8 cellular contexts compared by ENCODE assay signal in genomic region chr14:24429395-24430142, GRCh38. TPM values are rescaled to one million over a fixed set of nuclear protein-coding genes. Genes with fewer than 3 reads are reported as not detected.
DNase-seq lines count a peak whose midpoint lies in the region; ATAC-seq and TF ChIP-seq lines count a peak whose summit lies in the region.

Gene CBLN3 (minus strand): TSS chr14:24429668. CDS start chr14:24429054, 614 bp downstream.
Gene KHNYN (plus strand): TSS chr14:24429954. CDS start chr14:24430731, 777 bp downstream.

- H3K4me3 Mint-ChIP-seq in activated naive CD4-positive, alpha-beta T cell treated with anti-CD3 and anti-CD28 coated beads for 36 hours, result peak within 1 kb of the TSS; percentile 95

- in situ Hi-C loops in G401 (cut with HindIII; ENCODE audit: low sequenced_read_pairs) (no loop called here), SK-MEL-5 (cut with HindIII; ENCODE audit: low pct_unique_long_range_greater_than_20kb, low sequenced_read_pairs) (loop anchor here (10.0 kb wide), 1 partner anchor 95 kb away; the partner anchor contains the start of genes ADCY4 and RIPK3)

- H3K36me3 Mint-ChIP-seq in activated naive CD4-positive, alpha-beta T cell treated with anti-CD3 and anti-CD28 coated beads for 36 hours (ENCODE audit: low read depth), result peaks cover 15% of the 10 kb centered on the region

- intact Hi-C loops in activated naive CD4-positive, alpha-beta T cell treated with anti-CD3 and anti-CD28 coated beads for 36 hours (cut with micrococcal nuclease), result loop anchor here (1.0 to 2.0 kb wide), 4 partner anchors 31 to 288 kb away; partner anchors contain the start of genes EMC9, GMPR2, NEDD8 and NYNRIN

- peaks cover 52% of the 10 kb centered on the region for H3K4me1 Mint-ChIP-seq in activated naive CD4-positive, alpha-beta T cell treated with anti-CD3 and anti-CD28 coated beads for 36 hours (ENCODE audit: low read depth)

- DNase-seq in G401 (ENCODE audit: low spot score) (peak; percentile 89), GOT3 (lab: John Stamatoyannopoulos, UW) (peak; percentile 49), Kasumi-1 (lab: John Stamatoyannopoulos, UW) (peak; percentile 85 to 89), SK-MEL-5 (ENCODE audit: low read depth, low spot score) (peak; percentile 85), globus pallidus (ENCODE audit: low spot score) (peak; percentile 86), omental fat pad (ENCODE audit: low spot score) (peak; percentile 56)
- DNase-seq in activated naive CD4-positive, alpha-beta T cell treated with anti-CD3 and anti-CD28 coated beads for 36 hours, result peak; percentile 92

- no peaks in the 10 kb centered on the region for H3K27me3 Mint-ChIP-seq in activated naive CD4-positive, alpha-beta T cell treated with anti-CD3 and anti-CD28 coated beads for 36 hours (ENCODE audit: low read depth)

- CTCF ChIA-PET in activated naive CD4-positive, alpha-beta T cell treated with anti-CD3 and anti-CD28 coated beads for 36 hours (lab: Charles Lee), result interaction anchor here (0.9 to 18.0 kb wide), 6 partner anchors 12 to 155 kb away, joined by 4 to 617 read pairs (median 40); partner anchors contain the start of genes ADCY4, CIDEB, RIPK3 and SDR39U1

- H3K9me3 Mint-ChIP-seq in activated naive CD4-positive, alpha-beta T cell treated with anti-CD3 and anti-CD28 coated beads for 36 hours, result no peaks in the 10 kb centered on the region

- no peak for TF ChIP-seq CTCF in omental fat pad (IDR thresholded peaks at IDR 0.05)

- peak within 1 kb of the TSS; percentile 92 for H3K27ac ChIP-seq in temporal lobe (ENCODE audit: low read depth, low read length)

- peak within 1 kb of the TSS; percentile 97 for H3K27ac Mint-ChIP-seq in activated naive CD4-positive, alpha-beta T cell treated with anti-CD3 and anti-CD28 coated beads for 36 hours

- peak; percentile 88 for ATAC-seq in omental fat pad (ENCODE audit: low FRiP score)

RNA-seq across cellular contexts. Expression of gene CBLN3, which starts in this region (rescaled TPM):
- 0.25 and 0.88 TPM in 2 replicates for total RNA-seq in G401 (2014; rRNA removed; shearing (Covaris generic))
- 0.11 and 0.24 TPM in 2 replicates for total RNA-seq in SK-MEL-5 (2014; rRNA removed; shearing (Covaris generic))
- polyA plus RNA-seq in SK-MEL-5 (2015; cell fraction: cytosol; rRNA removed), result 0.15 and 0.38 TPM in 2 replicates
- 0.20 and 1.1 TPM in 2 replicates for polyA plus RNA-seq in SK-MEL-5 (2015; cell fraction: nucleus; rRNA removed)
- 1 to 10 TPM; 7.7 to 8.6 TPM for total RNA-seq in activated naive CD4-positive, alpha-beta T cell treated with anti-CD3 and anti-CD28 coated beads for 36 hours
- 1 to 10 TPM; 1.2 to 4.4 (median 2.8) TPM for total RNA-seq in omental fat pad
- 0.25 TPM for total RNA-seq in temporal lobe

RNA-seq across cellular contexts. Expression of gene KHNYN, which starts in this region (rescaled TPM):
- total RNA-seq in G401 (2014; rRNA removed; shearing (Covaris generic)), result 41.9 and 54.9 TPM in 2 replicates
- total RNA-seq in SK-MEL-5 (2014; rRNA removed; shearing (Covaris generic)), result 30.9 and 37.5 TPM in 2 replicates
- polyA plus RNA-seq in SK-MEL-5 (2015; cell fraction: cytosol; rRNA removed), result 22.2 and 34.6 TPM in 2 replicates
- polyA plus RNA-seq in SK-MEL-5 (2015; cell fraction: nucleus; rRNA removed), result 57.3 and 73.1 TPM in 2 replicates
- 10 to 100 TPM; 59.8 to 62.5 TPM for total RNA-seq in activated naive CD4-positive, alpha-beta T cell treated with anti-CD3 and anti-CD28 coated beads for 36 hours
- total RNA-seq in omental fat pad (10 to 100 TPM; 32.1 to 77.1 (median 43.5) TPM), temporal lobe (13.0 TPM)

Comparison
In these comparisons a context has a peak if more than half of its experiments do, and no peak if none do; other contexts are left out.
1. Peak in every context shown above with its lines: DNase-seq, ATAC-seq and H3K27ac ChIP-seq.